Comparison of ENCODE assay signal across 1 cellular context in the genomic region with DNA sequence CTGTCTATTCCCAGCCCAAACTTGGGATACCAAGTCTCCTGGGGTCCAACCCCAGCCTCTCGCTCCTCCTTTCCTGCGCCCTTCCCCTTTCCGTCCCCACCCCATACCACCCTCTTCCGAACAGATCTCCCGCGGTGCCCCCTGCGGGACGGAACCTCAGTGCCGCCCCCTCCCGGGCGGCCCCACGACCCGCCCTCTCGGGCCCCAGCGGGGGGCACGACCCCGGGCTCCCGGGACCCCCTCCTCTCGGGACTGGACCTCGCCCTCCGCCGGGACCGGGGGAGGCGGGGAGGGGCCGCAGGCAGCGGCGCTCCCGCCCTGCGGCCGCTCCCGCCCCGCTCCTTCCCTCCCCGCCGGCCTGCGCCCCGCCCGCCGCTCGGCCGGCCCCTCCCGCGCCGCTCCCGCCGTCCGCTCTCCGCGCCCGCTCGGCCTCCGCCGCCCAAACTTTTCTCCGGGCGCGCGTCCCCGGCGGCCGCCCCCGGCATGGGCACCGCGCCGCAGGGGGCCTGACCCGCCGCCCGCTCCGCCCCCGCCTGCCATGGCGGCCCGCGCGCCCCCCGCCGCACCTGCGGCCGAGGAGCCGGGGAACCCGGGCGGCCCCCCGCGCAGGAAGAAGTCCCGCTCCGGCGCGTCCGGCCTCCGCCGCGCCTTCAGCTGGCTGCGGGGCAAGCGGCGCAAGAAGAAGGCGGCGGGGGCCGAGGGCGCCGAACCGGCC.
TF ChIP-seq lines count a peak whose summit lies in the region.

No MANE protein-coding gene starts in this region.

TF ChIP-seq in SK-N-SH, 30 proteins besides CTCF, POLR2A, EP300 and RAD21 (continued from another document):
- TF ChIP-seq, protein P1, sequence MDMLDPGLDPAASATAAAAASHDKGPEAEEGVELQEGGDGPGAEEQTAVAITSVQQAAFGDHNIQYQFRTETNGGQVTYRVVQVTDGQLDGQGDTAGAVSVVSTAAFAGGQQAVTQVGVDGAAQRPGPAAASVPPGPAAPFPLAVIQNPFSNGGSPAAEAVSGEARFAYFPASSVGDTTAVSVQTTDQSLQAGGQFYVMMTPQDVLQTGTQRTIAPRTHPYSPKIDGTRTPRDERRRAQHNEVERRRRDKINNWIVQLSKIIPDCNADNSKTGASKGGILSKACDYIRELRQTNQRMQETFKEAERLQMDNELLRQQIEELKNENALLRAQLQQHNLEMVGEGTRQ (IDR thresholded peaks at IDR 0.05; ENCODE audit: borderline replicate concordance, low read depth, low read length), result no peak
